In the genomic region with DNA sequence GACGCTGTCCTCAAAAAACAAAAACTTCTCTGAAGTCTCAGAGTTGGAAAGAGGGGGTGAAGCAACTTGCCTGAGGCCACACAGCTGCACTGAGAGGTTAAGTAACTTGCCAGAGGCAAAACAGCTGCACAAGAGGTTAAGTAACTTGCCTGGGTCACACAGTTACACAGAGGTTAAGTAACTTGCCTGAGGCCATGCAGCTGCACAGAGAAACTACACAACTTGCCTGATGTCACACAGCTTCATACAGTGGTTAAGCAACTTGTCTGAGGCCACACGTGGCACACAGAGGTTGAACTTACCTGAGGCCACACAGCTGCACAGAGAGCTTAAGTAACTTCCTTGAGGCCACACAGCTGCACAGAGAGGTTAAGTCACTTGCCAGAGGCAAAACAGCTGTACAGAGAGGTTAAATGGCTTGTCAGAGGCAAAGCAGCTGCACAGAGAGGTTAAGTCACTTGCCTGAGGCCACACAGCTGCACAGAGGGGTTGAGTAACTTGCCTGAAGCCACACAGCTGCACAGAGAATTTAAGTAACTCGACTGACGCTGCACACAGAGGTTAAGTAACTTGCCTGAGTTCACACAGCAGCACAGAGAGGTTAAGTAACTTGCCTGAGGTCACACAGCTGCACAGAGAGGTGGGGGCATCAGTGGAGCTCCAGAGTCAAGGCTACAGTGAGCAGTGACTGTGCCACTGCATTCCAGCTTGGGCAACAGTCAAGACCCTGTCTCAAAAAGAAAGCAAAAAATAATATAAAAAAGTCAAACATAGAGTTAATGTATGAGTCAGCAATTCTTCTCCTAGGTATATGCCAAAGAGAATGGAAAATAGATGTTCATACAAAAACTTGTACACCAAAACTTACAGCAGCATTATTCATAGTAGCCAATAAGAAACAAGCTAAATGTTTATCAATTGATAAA, we compare ENCODE assay signal across 18 cellular contexts.
DNase-seq lines count a peak whose midpoint lies in the region; ATAC-seq and TF ChIP-seq lines count a peak whose summit lies in the region.
"Had no signal": no experiment of that assay in that cellular context is flagged by ENCODE, and none has a peak within 500 bp of the region (broad histone marks: within the 10 kb centered on the region; RNA-seq: fewer than 3 reads in every experiment).

No MANE protein-coding gene starts in this region.

- H3K4me1 ChIP-seq in DND-41 (ENCODE audit: insufficient read depth, low read length): no peaks in the 10 kb centered on the region
- H3K4me1 ChIP-seq: uterus had no signal

- no peak overlapping the region for H3K9ac ChIP-seq in DND-41 (ENCODE audit: low read depth, low read length)
- H3K9ac ChIP-seq: BLaER1 treated with 17β-estradiol and CSF1 and Interleukin-3, amounts not matched to agents 10 nM and 100 nM; GM23248 had no signal

- POLR2A ChIA-PET in HEK293T (lab: Yijun Ruan, JAX): interaction anchor here (1.1 to 1.6 kb wide), 3 partner anchors 9 to 11 kb away, joined by 3 to 5 read pairs (median 4); no protein-coding TSS in a partner anchor

- DNase-seq in DND-41 (peak; percentile 22), HEK293T (ENCODE audit: extremely low spot score) (no peak), SIG-M5 (lab: John Stamatoyannopoulos, UW) (peak; percentile 88), foreskin fibroblast (peak; percentile 23 to 71), caudate nucleus (lab: John Stamatoyannopoulos, UW) (no peak), COLO668 (lab: John Stamatoyannopoulos, UW; ENCODE audit: unreplicated experiment) (no peak)
- DNase-seq: GM23248; left ventricle myocardium inferior; naive B cell; NCI-H146; NCI-H510A; stimulated activated CD4-positive, alpha-beta T cell treated with anti-CD3 and anti-CD28 coated beads, Interleukin-4, amount 100 ng/mL, for 1 hour; T-helper 9 cell; uterus had no signal

- H3K4me2 ChIP-seq in DND-41 (ENCODE audit: insufficient read depth, low read length): no peak overlapping the region
- H3K4me2 ChIP-seq: BLaER1 treated with 17β-estradiol and CSF1 and Interleukin-3, amounts not matched to agents 10 nM and 100 nM had no signal

- H3K27me3 ChIP-seq in DND-41 (ENCODE audit: insufficient read depth, low read length, poor library complexity): no peaks in the 10 kb centered on the region
- H3K27me3 ChIP-seq: BLaER1 treated with 17β-estradiol and CSF1 and Interleukin-3, amounts not matched to agents 10 nM and 100 nM; right atrium auricular region; uterus had no signal

- H3K36me3 ChIP-seq in DND-41 (ENCODE audit: insufficient read depth, low read length): no peaks in the 10 kb centered on the region
- H3K36me3 ChIP-seq: BLaER1 treated with 17β-estradiol and CSF1 and Interleukin-3, amounts not matched to agents 10 nM and 100 nM; left ventricle myocardium inferior; right atrium auricular region; uterus had no signal

- no peaks in the 10 kb centered on the region for H3K79me2 ChIP-seq in DND-41 (ENCODE audit: insufficient read depth, low read length)

- CTCF ChIA-PET in HEK293T (lab: Yijun Ruan, JAX): interaction anchor here (1.0 to 1.9 kb wide), 2 partner anchors 8 to 187 kb away, joined by 3 to 7 read pairs; no protein-coding TSS in a partner anchor

- H3K9me3 ChIP-seq in DND-41 (ENCODE audit: insufficient read depth, low read length, severe bottlenecking): no peaks in the 10 kb centered on the region
- H3K9me3 ChIP-seq: BLaER1 treated with 17β-estradiol and CSF1 and Interleukin-3, amounts not matched to agents 10 nM and 100 nM; left ventricle myocardium inferior; right atrium auricular region; uterus had no signal

- no peak overlapping the region for H2AFZ ChIP-seq in DND-41 (ENCODE audit: low read depth, low read length)
- H2AFZ ChIP-seq: GM23248 had no signal

- no peak overlapping the region for H3K4me3 ChIP-seq in DND-41 (ENCODE audit: low read depth in 1 of 2, low read length in 2 of 2)
- no peak overlapping the region for H3K4me3 ChIP-seq in foreskin fibroblast (ENCODE audit: low read depth in 1 of 2, low read length in 2 of 2)
- H3K4me3 ChIP-seq: BLaER1 treated with 17β-estradiol and CSF1 and Interleukin-3, amounts not matched to agents 10 nM and 100 nM; GM23248; left ventricle myocardium inferior; right atrium auricular region; uterus had no signal

- ATAC-seq in DND-41 (ENCODE audit: insufficient read depth, low read depth): peak; percentile 59
- no peak for ATAC-seq in GM18502 (IDR thresholded peaks at IDR 0.05; ENCODE audit: poor library complexity, unreplicated experiment)
- ATAC-seq: stimulated activated memory B cell treated with anti-CD40 and anti-IgM and Interleukin-4, amounts not matched to agents 10 μg/mL and 1 μg/mL and 100 μg/mL, for 72 hours had no signal

- TF ChIP-seq CTCF in DND-41 (IDR thresholded peaks at IDR 0.05; ENCODE audit: borderline replicate concordance, extremely low read depth, low read length, poor library complexity, severe bottlenecking) (no peak), foreskin fibroblast (IDR thresholded peaks at IDR 0.05; ENCODE audit: low read depth, low read length) (no peak)

- H3K27ac ChIP-seq in DND-41 (ENCODE audit: low read length) (no peak overlapping the region), caudate nucleus (ENCODE audit: low read depth, low read length) (no peak overlapping the region)
- H3K27ac ChIP-seq: GM23248, left ventricle myocardium inferior, right atrium auricular region, uterus had no signal

- no peaks in the 10 kb centered on the region for H4K20me1 ChIP-seq in DND-41 (ENCODE audit: insufficient read depth, low read length)
- H4K20me1 ChIP-seq: BLaER1 treated with 17β-estradiol and CSF1 and Interleukin-3, amounts not matched to agents 10 nM and 100 nM had no signal

TF ChIP-seq in HEK293T, 16 proteins besides CTCF, POLR2A, EP300 and RAD21:
- peak; percentile 87 for TF ChIP-seq FOXM1 (IDR thresholded peaks at IDR 0.05; ENCODE audit: borderline replicate concordance)
- TF ChIP-seq LEF1 (IDR thresholded peaks at IDR 0.05; ENCODE audit: borderline replicate concordance): no peak
- TF ChIP-seq BHLHE40 (IDR thresholded peaks at IDR 0.05; ENCODE audit: borderline replicate concordance): no peak

Comparison
In these comparisons a context has a peak if more than half of its experiments do, and no peak if none do; other contexts are left out.
1. DNase-seq: peak in DND-41 (single experiment), SIG-M5 (single experiment) and foreskin fibroblast (2 of 2); none in HEK293T (single experiment), caudate nucleus (0 of 61) and COLO668 (single experiment).